ENCODE assay signal across 24 cellular contexts in the genomic region with DNA sequence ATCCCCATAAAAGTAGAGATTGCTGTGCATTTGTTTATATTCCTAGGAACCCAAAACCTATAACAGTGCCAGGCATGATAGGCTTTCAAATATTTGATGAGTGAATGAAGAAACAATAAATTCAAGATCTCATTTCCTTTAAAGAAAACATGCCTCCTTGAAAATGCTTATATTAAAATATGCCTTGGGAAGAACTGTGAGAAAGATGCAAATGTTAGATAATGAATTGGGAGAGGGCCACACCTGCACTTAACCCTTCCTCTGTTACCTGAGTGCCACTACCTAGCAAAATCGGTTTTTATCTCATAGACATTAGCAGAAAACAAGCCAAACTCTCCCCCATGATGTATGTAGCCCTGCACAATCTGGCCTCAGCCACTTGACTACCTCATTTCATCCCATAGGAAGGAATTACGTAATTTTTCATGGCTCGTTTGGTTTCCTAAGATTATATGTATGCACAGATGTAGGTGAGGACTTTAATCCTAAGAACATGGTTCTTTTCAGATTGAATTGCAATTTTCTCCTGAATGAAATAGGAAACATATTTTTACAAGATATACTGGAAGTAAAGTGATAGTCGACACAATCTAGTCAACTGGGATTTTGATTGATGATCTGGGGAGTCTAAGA.
"Had no signal": no experiment of that assay in that cellular context is flagged by ENCODE, and none has a peak within 500 bp of the region (broad histone marks: within the 10 kb centered on the region; RNA-seq: fewer than 3 reads in every experiment).

No MANE protein-coding gene starts in this region.

- H3K9ac ChIP-seq: parathyroid adenoma had no signal

- H3K4me1 ChIP-seq: esophagus muscularis mucosa, gastrocnemius medialis, left ventricle myocardium inferior, parathyroid adenoma, psoas muscle, right lobe of liver, spleen, testis had no signal

- H3K27ac ChIP-seq: coronary artery, epithelial cell of prostate, esophagus muscularis mucosa, gastrocnemius medialis, left ventricle myocardium inferior, parathyroid adenoma, psoas muscle, right lobe of liver, spleen, testis, transverse colon had no signal

- H3K36me3 ChIP-seq: esophagus muscularis mucosa, gastrocnemius medialis, left ventricle myocardium inferior, right lobe of liver, spleen, transverse colon had no signal

- DNase-seq: effector CD8-positive, alpha-beta T cell; gastrocnemius medialis; kidney; left cardiac atrium; left ventricle myocardium inferior; mesenchymal stem cell; naive B cell; psoas muscle; retina; right lobe of liver; spleen; stimulated activated CD4-positive, alpha-beta T cell treated with anti-CD3 and anti-CD28 coated beads, Interleukin-15, amount 100 ng/mL, for 24 hours; stimulated activated CD4-positive, alpha-beta T cell treated with anti-CD3 and anti-CD28 coated beads, Interleukin-1b, Interleukin-23, amount 100 ng/mL, for 48 hours; stimulated activated CD4-positive, alpha-beta T cell treated with anti-CD3 and anti-CD28 coated beads, Interleukin-4, amount 100 ng/mL, for 24 hours; testis; transverse colon had no signal

- H3K27me3 ChIP-seq: esophagus muscularis mucosa, gastrocnemius medialis, right lobe of liver, spleen, testis had no signal

- H3K9me3 ChIP-seq: gastrocnemius medialis, psoas muscle, right lobe of liver, testis had no signal

- H3K4me3 ChIP-seq: coronary artery, esophagus muscularis mucosa, gastrocnemius medialis, left ventricle myocardium inferior, lung, psoas muscle, right lobe of liver, spleen, testis, transverse colon had no signal

- H3K79me2 ChIP-seq: parathyroid adenoma had no signal

- H2AFZ ChIP-seq: parathyroid adenoma had no signal

- H3K27ac Mint-ChIP-seq: naive B cell; nephron; stimulated activated memory B cell treated with anti-CD40 and anti-IgM and Interleukin-4, amounts not matched to agents 10 μg/mL and 1 μg/mL and 100 μg/mL, for 72 hours; stimulated activated naive CD8-positive, alpha-beta T cell treated with anti-CD3 and anti-CD28 coated beads, Interleukin-15, Interleukin-2, amounts not matched to agents 100 ng/mL and 50 ng/mL, for 24 hours had no signal

- H3K27me3 Mint-ChIP-seq: naive B cell; stimulated activated memory B cell treated with anti-CD40 and anti-IgM and Interleukin-4, amounts not matched to agents 10 μg/mL and 1 μg/mL and 100 μg/mL, for 72 hours; stimulated activated naive CD8-positive, alpha-beta T cell treated with anti-CD3 and anti-CD28 coated beads, Interleukin-15, Interleukin-2, amounts not matched to agents 100 ng/mL and 50 ng/mL, for 24 hours had no signal

- ATAC-seq: gastrocnemius medialis; left cardiac atrium; psoas muscle; right lobe of liver; stimulated activated memory B cell treated with anti-CD40 and anti-IgM and Interleukin-4, amounts not matched to agents 10 μg/mL and 1 μg/mL and 100 μg/mL, for 72 hours had no signal

- H3K4me1 Mint-ChIP-seq: naive B cell; nephron; stimulated activated memory B cell treated with anti-CD40 and anti-IgM and Interleukin-4, amounts not matched to agents 10 μg/mL and 1 μg/mL and 100 μg/mL, for 72 hours had no signal

- H3K4me3 Mint-ChIP-seq: naive B cell; nephron; stimulated activated memory B cell treated with anti-CD40 and anti-IgM and Interleukin-4, amounts not matched to agents 10 μg/mL and 1 μg/mL and 100 μg/mL, for 72 hours; stimulated activated naive CD8-positive, alpha-beta T cell treated with anti-CD3 and anti-CD28 coated beads, Interleukin-15, Interleukin-2, amounts not matched to agents 100 ng/mL and 50 ng/mL, for 24 hours had no signal

- H3K36me3 Mint-ChIP-seq: naive B cell; stimulated activated memory B cell treated with anti-CD40 and anti-IgM and Interleukin-4, amounts not matched to agents 10 μg/mL and 1 μg/mL and 100 μg/mL, for 72 hours had no signal
